ENCODE assay signal across 15 cellular contexts in the genomic region with DNA sequence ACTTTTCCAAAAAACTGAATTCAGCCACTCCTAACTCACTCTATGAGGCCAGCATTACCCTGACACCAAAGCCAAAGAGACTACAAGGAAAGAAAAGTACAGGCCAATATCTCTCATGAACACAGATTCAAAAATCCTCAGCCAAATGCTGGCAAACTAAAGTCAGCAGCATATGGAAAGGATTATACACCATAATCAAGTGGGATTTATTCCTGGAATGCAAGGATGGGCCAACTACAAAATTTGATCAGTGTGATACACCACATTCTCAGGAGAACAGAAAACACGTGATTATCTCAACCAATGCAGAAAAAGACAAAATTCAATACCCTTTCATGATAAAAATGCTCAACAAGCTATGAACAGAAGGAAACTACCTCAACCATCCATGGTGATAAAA. TPM values are rescaled to one million over a fixed set of nuclear protein-coding genes. Genes with fewer than 3 reads are reported as not detected.
"Had no signal": no experiment of that assay in that cellular context is flagged by ENCODE, and none has a peak within 500 bp of the region (broad histone marks: within the 10 kb centered on the region; RNA-seq: fewer than 3 reads in every experiment).

No MANE protein-coding gene starts in this region.

- ATAC-seq: lower lobe of right lung, pancreas had no signal

- H3K9me3 Mint-ChIP-seq: immature natural killer cell had no signal

- H3K27ac Mint-ChIP-seq: immature natural killer cell, mesothelial cell of epicardium had no signal

- H3K4me1 Mint-ChIP-seq: immature natural killer cell, mesothelial cell of epicardium had no signal

- H3K4me3 ChIP-seq: cardiac muscle cell, lower lobe of right lung, pancreas, skin epidermis, tibial artery, uterus had no signal

- H3K4me3 Mint-ChIP-seq: immature natural killer cell, mesothelial cell of epicardium had no signal

- H3K27me3 ChIP-seq: cardiac muscle cell, pancreas, uterus had no signal

- DNase-seq: activated CD4-positive, alpha-beta T cell treated with anti-CD3 and anti-CD28 coated beads, Interleukin-2, amount 50 U/mL, for 4 hours; activated CD4-positive, CD25-positive, alpha-beta regulatory T cell treated with anti-CD3 and anti-CD28 coated beads, Interleukin-2, amount 50 U/mL, for 72 hours; activated gamma-delta T cell treated with Interleukin-2 at 50 U/mL for 16 hours; activated T-cell treated with anti-CD3 and anti-CD28 coated beads, Interleukin-2, amount 50 U/mL, for 48 hours; immature natural killer cell; lower lobe of right lung; tibial artery; uterus had no signal

- H3K36me3 Mint-ChIP-seq: immature natural killer cell had no signal

- H3K27ac ChIP-seq: cardiac muscle cell, lower lobe of right lung, pancreas, skin epidermis, tibial artery, uterus had no signal

RNA-seq across cellular contexts. Expression of a gene that starts 8.5 kb away (rescaled TPM):
- total RNA-seq: astrocyte, lower lobe of right lung, myocyte, renal cortical epithelial cell, uterus had no signal
